ENCODE assay signal across 8 cellular contexts in genomic region chr11:66267039-66267378, GRCh38. TPM values are rescaled to one million over a fixed set of nuclear protein-coding genes. Genes with fewer than 3 reads are reported as not detected.
DNase-seq lines count a peak whose midpoint lies in the region; ATAC-seq, FAIRE-seq and TF ChIP-seq lines count a peak whose summit lies in the region.

No MANE protein-coding gene starts in this region.

- FAIRE-seq in bronchial epithelial cell (lab: Jason Lieb, UNC): no peak

- H3K27me3 Mint-ChIP-seq in activated T-cell treated with anti-CD3 and anti-CD28 coated beads, Interleukin-2, amount 50 U/mL, for 24 hours: no peaks in the 10 kb centered on the region

- no peak for TF ChIP-seq EP300 in transverse colon (IDR thresholded peaks at IDR 0.05; ENCODE audit: low read depth)

- peaks cover 29% of the 10 kb centered on the region for H3K4me1 ChIP-seq in lower lobe of right lung
- H3K4me1 ChIP-seq in transverse colon: peaks cover 23 to 31% (median 24%) of the 10 kb centered on the region in 4 donors

- no peak for TF ChIP-seq POLR2A in transverse colon (IDR thresholded peaks at IDR 0.05)

- H3K4me3 ChIP-seq in bronchial epithelial cell (ENCODE audit: low read depth, low read length) (peak overlapping the region; percentile 90), lower lobe of right lung (peak overlapping the region; percentile 81), transverse colon (peak overlapping the region; percentile 58 to 96 (median 90))

- H3K36me3 ChIP-seq in bronchial epithelial cell (ENCODE audit: control insufficient read depth, insufficient read depth, low read length) (peaks cover 22% of the 10 kb centered on the region), lower lobe of right lung (peaks cover 39% of the 10 kb centered on the region), transverse colon (peaks cover 0 to 6% (median 2%) of the 10 kb centered on the region in 4 donors)

- H3K36me3 Mint-ChIP-seq in activated T-cell treated with anti-CD3 and anti-CD28 coated beads, Interleukin-2, amount 50 U/mL, for 24 hours (ENCODE audit: low read depth): peaks cover 84% of the 10 kb centered on the region

- H3K27ac ChIP-seq in lower lobe of right lung: peak overlapping the region; percentile 91
- H3K27ac ChIP-seq in transverse colon: peak overlapping the region; percentile 92 to 99 (median 97)

- no peak for ATAC-seq in lower lobe of right lung

- H3K9me3 ChIP-seq in lower lobe of right lung (no peaks in the 10 kb centered on the region), transverse colon (no peaks in the 10 kb centered on the region)

- peak overlapping the region; percentile 75 for H3K4me3 Mint-ChIP-seq in activated T-cell treated with anti-CD3 and anti-CD28 coated beads, Interleukin-2, amount 50 U/mL, for 24 hours

- in situ Hi-C loops in transverse colon (cut with MboI; ENCODE audit: low pct_ligation_motif_present in 1 of 4, low pct_unique_long_range_greater_than_20kb in 1 of 4, low sequenced_read_pairs in 3 of 4): no loop called here

- 14% methylated on average over 13 of the region's 13 CpGs; no CpG with 5 or more reads in 1 of the 2 donors for WGBS in transverse colon (ENCODE audit: low coverage in 1 of 2), 2 donors

- no peak for DNase-seq in activated T-cell treated with anti-CD3 and anti-CD28 coated beads, Interleukin-2, amount 50 U/mL, for 24 hours
- DNase-seq in activated T-cell treated with anti-CD3 and anti-CD28 coated beads, Interleukin-2, amount 50 U/mL, for 1 hour: no peak
- DNase-seq in bronchial epithelial cell (ENCODE audit: low read depth) (no peak), lower lobe of right lung (no peak), transverse colon (no peak), AML-193 (lab: John Stamatoyannopoulos, UW) (no peak), activated gamma-delta T cell treated with Interleukin-2 at 50 U/mL for 16 hours (no peak), DMS53 (lab: John Stamatoyannopoulos, UW) (no peak)

- no peaks in the 10 kb centered on the region for H3K9me3 Mint-ChIP-seq in activated T-cell treated with anti-CD3 and anti-CD28 coated beads, Interleukin-2, amount 50 U/mL, for 24 hours

- TF ChIP-seq CTCF in bronchial epithelial cell (IDR thresholded peaks at IDR 0.05; ENCODE audit: insufficient read depth, low read length, severe bottlenecking) (no peak), lower lobe of right lung (IDR thresholded peaks at IDR 0.05) (no peak), transverse colon (IDR thresholded peaks at IDR 0.05) (no peak)

- H3K27me3 ChIP-seq in bronchial epithelial cell (ENCODE audit: control insufficient read depth, insufficient read depth, low read length): no peaks in the 10 kb centered on the region
- H3K27me3 ChIP-seq in lower lobe of right lung (ENCODE audit: low read depth): no peaks in the 10 kb centered on the region
- no peaks in the 10 kb centered on the region for H3K27me3 ChIP-seq in transverse colon

- H3K4me1 Mint-ChIP-seq in activated T-cell treated with anti-CD3 and anti-CD28 coated beads, Interleukin-2, amount 50 U/mL, for 24 hours (ENCODE audit: low read depth): peaks cover 38% of the 10 kb centered on the region

- H3K27ac Mint-ChIP-seq in activated T-cell treated with anti-CD3 and anti-CD28 coated beads, Interleukin-2, amount 50 U/mL, for 24 hours: peak overlapping the region; percentile 90

- intact Hi-C loops in lower lobe of right lung (cut with DNase I) (no loop called here), transverse colon (cut with DNase I; ENCODE audit: low total_unique reads) (no loop called here)

RNA-seq across cellular contexts. Expression of gene RAB1B, which starts 1.4 kb away (rescaled TPM):
- 54.5 and 68.0 TPM in 2 replicates for total RNA-seq in bronchial epithelial cell
- total RNA-seq in lower lobe of right lung: 138 TPM
- total RNA-seq in transverse colon: 100 to 1,000 TPM in 3 of 4 donors, 10 to 100 TPM in 1; 89.8 to 141 (median 131) TPM

RNA-seq across cellular contexts. Expression of gene KLC2, which starts 9.5 kb away (rescaled TPM):
- total RNA-seq in bronchial epithelial cell (25.8 and 32.5 TPM in 2 replicates), lower lobe of right lung (24.3 TPM), transverse colon (10 to 100 TPM in 2 of 4 donors, 1 to 10 TPM in 2; 5.1 to 15.6 (median 11.1) TPM)

RNA-seq across cellular contexts. Expression of gene CNIH2, which starts 11.0 kb away (rescaled TPM):
- not detected in 2 replicates for total RNA-seq in bronchial epithelial cell
- total RNA-seq in lower lobe of right lung: 0.89 TPM
- total RNA-seq in transverse colon: under 1 TPM in 1 of 4 donors, not detected in 3; 0.41 TPM

RNA-seq across cellular contexts. Expression of gene YIF1A, which starts 21.9 kb away (rescaled TPM):
- total RNA-seq in bronchial epithelial cell (231 and 294 TPM in 2 replicates), lower lobe of right lung (67.8 TPM), transverse colon (10 to 100 TPM; 60.6 to 99.7 (median 72.3) TPM)

RNA-seq across cellular contexts. Expression of gene TMEM151A, which starts 24.7 kb away (rescaled TPM):
- not detected in 2 replicates for total RNA-seq in bronchial epithelial cell
- total RNA-seq in lower lobe of right lung: not detected
- total RNA-seq in transverse colon: under 1 TPM in 2 of 4 donors, not detected in 2; 0.55 to 0.75 TPM
